ENCODE assay signal across 5 cellular contexts in the genomic region with DNA sequence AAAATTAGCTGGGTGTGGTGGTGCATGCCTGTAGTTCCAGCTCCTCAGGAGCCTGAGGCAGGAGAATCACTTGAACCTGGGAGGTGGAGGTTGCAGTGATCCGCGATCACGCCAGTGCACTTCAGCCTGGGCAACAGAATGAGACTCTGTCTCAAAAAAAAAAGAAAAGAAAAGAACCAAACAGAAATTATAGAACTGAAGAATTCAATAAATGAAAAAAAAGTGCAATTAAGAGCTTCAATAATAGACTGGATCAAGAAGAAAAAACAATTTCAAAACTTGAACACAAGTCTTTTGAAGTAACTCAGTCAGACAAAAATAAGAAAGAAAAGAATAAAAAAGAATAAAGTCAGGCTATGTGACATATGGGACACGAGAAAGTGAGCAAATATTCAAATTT.
"Had no signal": no experiment of that assay in that cellular context is flagged by ENCODE, and none has a peak within 500 bp of the region (broad histone marks: within the 10 kb centered on the region; RNA-seq: fewer than 3 reads in every experiment).

No MANE protein-coding gene starts in this region.

- H3K27ac ChIP-seq: HL-60 had no signal

- H2AFZ ChIP-seq: GM23338 had no signal

- H3K4me2 ChIP-seq: GM23338 had no signal

- H3K4me3 ChIP-seq: GM23338 had no signal

- DNase-seq: H9, IMR-90, KG1 had no signal
